In genomic region chr6:30206152-30206551, GRCh38 we compare ENCODE assay signal across 1 cellular context.
TF ChIP-seq lines count a peak whose summit lies in the region.

No MANE protein-coding gene starts in this region.

TF ChIP-seq in SK-N-SH, 30 proteins besides CTCF, POLR2A, EP300 and RAD21 (continued from another document):
- TF ChIP-seq, protein P1, sequence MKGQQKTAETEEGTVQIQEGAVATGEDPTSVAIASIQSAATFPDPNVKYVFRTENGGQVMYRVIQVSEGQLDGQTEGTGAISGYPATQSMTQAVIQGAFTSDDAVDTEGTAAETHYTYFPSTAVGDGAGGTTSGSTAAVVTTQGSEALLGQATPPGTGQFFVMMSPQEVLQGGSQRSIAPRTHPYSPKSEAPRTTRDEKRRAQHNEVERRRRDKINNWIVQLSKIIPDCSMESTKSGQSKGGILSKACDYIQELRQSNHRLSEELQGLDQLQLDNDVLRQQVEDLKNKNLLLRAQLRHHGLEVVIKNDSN (IDR thresholded peaks at IDR 0.05; ENCODE audit: borderline replicate concordance, low read depth) = no peak
- no peak for TF ChIP-seq RFX5 (IDR thresholded peaks at IDR 0.05; ENCODE audit: low read length)
- no peak for TF ChIP-seq JUND (IDR thresholded peaks at IDR 0.05)
- no peak for TF ChIP-seq GATA2 (CRISPR knock-in tag; IDR thresholded peaks at IDR 0.05)
- no peak for TF ChIP-seq ZBTB33 (IDR thresholded peaks at IDR 0.05; ENCODE audit: borderline replicate concordance, low read depth)
- no peak for TF ChIP-seq POLR2AphosphoS5 (IDR thresholded peaks at IDR 0.05; ENCODE audit: low read depth, low read length)
- TF ChIP-seq RXRA (IDR thresholded peaks at IDR 0.05; ENCODE audit: borderline replicate concordance, low read depth) = no peak
